8 cellular contexts compared by ENCODE assay signal in genomic region chr19:14266208-14266607, GRCh38.
A peak's percentile ranks its signal among the peaks of the same experiment; 100 is the strongest.
DNase-seq lines count a peak whose midpoint lies in the region; ATAC-seq and TF ChIP-seq lines count a peak whose summit lies in the region.
"Not testable (repeated sequence)": the region's sequence is repeated elsewhere in the genome, so short reads cannot be mapped to it uniquely, and the experiment has no call there.

No MANE protein-coding gene starts in this region.

- not testable (repeated sequence) for H3K9ac ChIP-seq in HUES6 (ENCODE audit: low read length); endodermal cell (ENCODE audit: extremely low read depth, low read length, poor library complexity, severe bottlenecking); iPS-18a (ENCODE audit: low read length); neural progenitor cell

- WGBS in endodermal cell (ENCODE audit: insufficient coverage in 1 of 2, insufficient read length in 1 of 2), 2 experiments, result 91 to 93% methylated on average over 4 of the region's 4 CpGs
- whole genome bisulfite sequencing in mesodermal cell (ENCODE audit: insufficient coverage in 2 of 2), 2 experiments, result 92 to 95% methylated on average over 4 of the region's 4 CpGs

- DNase-seq in GM23338 (ENCODE audit: low spot score); WTC11 (ENCODE audit: low spot score); endodermal cell; neural progenitor cell (ENCODE audit: low spot score); progenitor cell of endocrine pancreas (ENCODE audit: low spot score, unreplicated experiment): not testable (repeated sequence)

- peaks cover 21% of the 10 kb centered on the region for H3K4me1 Mint-ChIP-seq in GM23338
- H3K4me1 Mint-ChIP-seq in WTC11, result peaks cover 29% of the 10 kb centered on the region
- peaks cover 17% of the 10 kb centered on the region for H3K4me1 Mint-ChIP-seq in endodermal cell
- H3K4me1 Mint-ChIP-seq in neural progenitor cell, result peaks cover 24% of the 10 kb centered on the region
- H3K4me1 Mint-ChIP-seq in progenitor cell of endocrine pancreas (ENCODE audit: low read depth), result not testable (repeated sequence)

- CTCF ChIA-PET in WTC11 (lab: Charles Lee), result interaction anchor here (0.7 to 2.7 kb wide), 12 partner anchors 12 to 140 kb away, joined by 3 to 15 read pairs (median 4); partner anchors contain the start of gene ASF1B

- not testable (repeated sequence) for H3K36me3 Mint-ChIP-seq in GM23338 (ENCODE audit: low read depth); WTC11; endodermal cell (ENCODE audit: low read depth); neural progenitor cell; progenitor cell of endocrine pancreas (ENCODE audit: insufficient read depth)

- not testable (repeated sequence) for H3K79me2 ChIP-seq in GM23338 (replicated peaks; ENCODE audit: insufficient read depth); neural progenitor cell (ENCODE audit: low read depth)

- not testable (repeated sequence) for H3K36me3 ChIP-seq in GM23338 (ENCODE audit: insufficient read depth); HUES6 (ENCODE audit: control insufficient read depth, insufficient read depth, low read length); endodermal cell (ENCODE audit: control insufficient read depth, insufficient read depth, low read length); iPS-18a (ENCODE audit: control insufficient read depth, low read depth, low read length); mesodermal cell (ENCODE audit: control insufficient read depth, insufficient read depth, low read length); neural progenitor cell

- H3K27me3 ChIP-seq in GM23338 (ENCODE audit: insufficient read depth), result peaks cover 13% of the 10 kb centered on the region; the same call in 1 of the 2 replicates
- H3K27me3 ChIP-seq in HUES6 (ENCODE audit: control insufficient read depth, insufficient read depth, low read length); endodermal cell (ENCODE audit: control insufficient read depth, insufficient read depth, low read length, poor library complexity, severe bottlenecking); iPS-18a (ENCODE audit: control insufficient read depth, insufficient read depth, low read length): not testable (repeated sequence)
- H3K27me3 ChIP-seq in neural progenitor cell, result peaks cover 23% of the 10 kb centered on the region

- H3F3A ChIP-seq in GM23338 (replicated peaks; ENCODE audit: low read depth) (peaks cover 16% of the 10 kb centered on the region; the same call in 1 of the 2 replicates), neural progenitor cell (ENCODE audit: low read depth) (peaks cover 43% of the 10 kb centered on the region)

- not testable (repeated sequence) for H3K9me2 ChIP-seq in GM23338 (ENCODE audit: insufficient read depth)

- peak overlapping the region; percentile 93 for H3K4me2 ChIP-seq in GM23338
- peak overlapping the region; percentile 94 for H3K4me2 ChIP-seq in neural progenitor cell

- H3K4me3 Mint-ChIP-seq in GM23338 (peak overlapping the region; percentile 66), WTC11 (peak overlapping the region; percentile 69), endodermal cell (peak overlapping the region; percentile 61), neural progenitor cell (peak overlapping the region; percentile 71), progenitor cell of endocrine pancreas (ENCODE audit: low read depth) (peak overlapping the region; percentile 63)

- H3K9me3 Mint-ChIP-seq in GM23338; WTC11; endodermal cell; neural progenitor cell; progenitor cell of endocrine pancreas (ENCODE audit: low read depth): not testable (repeated sequence)

- not testable (repeated sequence) for H3K9me3 ChIP-seq in HUES6 (ENCODE audit: control insufficient read depth, insufficient read depth, low read depth, low read length); endodermal cell (ENCODE audit: control insufficient read depth, low read length); iPS-18a (ENCODE audit: control insufficient read depth, low read depth, low read length); mesodermal cell (ENCODE audit: control insufficient read depth, low read length); neural progenitor cell (ENCODE audit: low read depth)

- H3K27me3 Mint-ChIP-seq in GM23338 (ENCODE audit: insufficient read depth, low read depth, poor library complexity), result not testable (repeated sequence)
- H3K27me3 Mint-ChIP-seq in WTC11 (ENCODE audit: low read depth) (peaks cover 15% of the 10 kb centered on the region), endodermal cell (ENCODE audit: insufficient read depth) (peaks cover 11% of the 10 kb centered on the region), neural progenitor cell (ENCODE audit: insufficient read depth, low read depth) (peaks cover 21% of the 10 kb centered on the region), progenitor cell of endocrine pancreas (peaks cover 18% of the 10 kb centered on the region)

- not testable (repeated sequence) for H3K27ac Mint-ChIP-seq in GM23338, WTC11, endodermal cell, neural progenitor cell, progenitor cell of endocrine pancreas

- H3K4me3 ChIP-seq in GM23338, result peak overlapping the region; percentile 83
- H3K4me3 ChIP-seq in HUES6 (ENCODE audit: low read depth, low read length), result peak overlapping the region; percentile 57
- H3K4me3 ChIP-seq in endodermal cell (ENCODE audit: low read length), result peak overlapping the region; percentile 82
- H3K4me3 ChIP-seq in iPS-18a (ENCODE audit: low read length), result peak overlapping the region; percentile 60
- peak overlapping the region; percentile 16 for H3K4me3 ChIP-seq in mesodermal cell (ENCODE audit: extremely low read depth, insufficient read depth, low read length, poor library complexity, severe bottlenecking)
- H3K4me3 ChIP-seq in neural progenitor cell, result peak overlapping the region; percentile 46

- ATAC-seq in GM23338, WTC11: not testable (repeated sequence)

- peak overlapping the region; percentile 97 for H2AFZ ChIP-seq in GM23338
- not testable (repeated sequence) for H2AFZ ChIP-seq in neural progenitor cell (replicated peaks)

- H3K4me1 ChIP-seq in GM23338 (ENCODE audit: insufficient read depth) (peaks cover 12% of the 10 kb centered on the region), HUES6 (ENCODE audit: control insufficient read depth, insufficient read depth, low read length) (peaks cover 14% of the 10 kb centered on the region), neural progenitor cell (peaks cover 21% of the 10 kb centered on the region)
- not testable (repeated sequence) for H3K4me1 ChIP-seq in endodermal cell (ENCODE audit: control insufficient read depth, insufficient read depth, low read length); iPS-18a (ENCODE audit: control insufficient read depth, low read depth, low read length); mesodermal cell (ENCODE audit: control insufficient read depth, insufficient read depth, low read length, poor library complexity, severe bottlenecking)

- POLR2A ChIA-PET in WTC11 (lab: Charles Lee), result interaction anchor here (1.2 to 1.3 kb wide), 2 partner anchors 17 to 19 kb away, joined by 4 to 5 read pairs; no protein-coding TSS in a partner anchor

- not testable (repeated sequence) for H4K20me1 ChIP-seq in GM23338 (replicated peaks; ENCODE audit: insufficient read depth); neural progenitor cell (ENCODE audit: low read depth)

- H3K27ac ChIP-seq in GM23338 (ENCODE audit: low read depth), result 0 out of 2 replicates have a peak overlapping the region, but pooled peaks have one; percentile 26
- not testable (repeated sequence) for H3K27ac ChIP-seq in HUES6 (ENCODE audit: low read depth, low read length); endodermal cell (ENCODE audit: low read depth, low read length); iPS-18a (ENCODE audit: low read length); mesodermal cell (ENCODE audit: low read depth, low read length, severe bottlenecking); neural progenitor cell

- not testable (repeated sequence) for TF ChIP-seq CTCF in GM23338 (conservative IDR thresholded peaks at IDR 0.05; ENCODE audit: low read depth in 2 of 2); WTC11 (IDR thresholded peaks at IDR 0.05); endodermal cell (conservative IDR thresholded peaks at IDR 0.05); neural progenitor cell (IDR thresholded peaks at IDR 0.05); progenitor cell of endocrine pancreas (IDR thresholded peaks at IDR 0.05; ENCODE audit: unreplicated experiment)

TF ChIP-seq in WTC11, 78 proteins besides CTCF, POLR2A, EP300 and RAD21:
- peak; percentile 98 for TF ChIP-seq ZNF121 (CRISPR knock-in tag; IDR thresholded peaks at IDR 0.05)

Comparison
In these comparisons a context has a peak if more than half of its experiments do, and no peak if none do; other contexts are left out.
1. H3K4me3 ChIP-seq: peak in every context shown above with its lines; median percentile 83 in GM23338; 82 in endodermal cell; 60 in iPS-18a; 57 in HUES6; 46 in neural progenitor cell; 16 in mesodermal cell.